1 cellular context compared by ENCODE assay signal in the genomic region with DNA sequence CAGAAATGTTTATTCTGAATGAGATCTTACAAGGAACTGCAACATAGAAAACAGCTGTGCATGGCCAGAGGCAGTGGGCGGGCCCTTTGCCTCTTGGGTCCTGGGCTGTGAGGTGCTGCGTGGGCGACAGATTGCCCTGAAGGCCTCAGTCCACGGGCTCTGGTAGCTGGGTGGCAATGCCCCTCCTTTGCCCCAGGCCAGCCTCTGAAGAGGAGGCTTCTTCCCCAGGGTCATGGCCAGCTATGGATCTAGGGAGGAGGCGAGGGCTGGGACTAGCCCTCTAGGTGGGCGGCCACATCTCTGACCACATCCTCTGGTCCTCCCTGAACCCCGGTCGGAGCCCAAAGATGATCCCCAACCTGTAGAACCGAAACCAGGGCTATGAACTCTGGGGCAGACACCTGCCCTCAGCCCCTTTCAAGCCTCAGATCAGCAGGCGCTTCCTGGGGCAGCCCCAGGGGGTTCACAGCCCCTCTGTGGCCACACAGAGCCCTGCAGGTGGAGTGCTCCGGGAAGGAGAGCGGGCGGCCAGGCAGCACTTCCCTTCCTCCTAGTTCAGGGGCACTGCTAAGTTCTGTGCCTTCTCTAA.
TF ChIP-seq lines count a peak whose summit lies in the region.

No MANE protein-coding gene starts in this region.

TF ChIP-seq in K562, 482 proteins besides CTCF, POLR2A, EP300 and RAD21:
- TF ChIP-seq POLR2G (IDR thresholded peaks at IDR 0.05; ENCODE audit: low read depth, low read length) (peak; percentile 51), ZNF561 (CRISPR knock-in tag; conservative IDR thresholded peaks at IDR 0.05) (no peak), EGR1 (conservative IDR thresholded peaks at IDR 0.05) (peak; percentile 66), TSHZ1 (CRISPR knock-in tag; IDR thresholded peaks at IDR 0.05) (no peak), ZNF277 (CRISPR knock-in tag; IDR thresholded peaks at IDR 0.05; ENCODE audit: borderline replicate concordance) (no peak), ASH1L (IDR thresholded peaks at IDR 0.05; ENCODE audit: borderline replicate concordance, low read depth, partially characterized antibody) (no peak), PATZ1 (CRISPR knock-in tag; IDR thresholded peaks at IDR 0.05; ENCODE audit: borderline replicate concordance) (no peak), MAX (CRISPR knock-in tag; IDR thresholded peaks at IDR 0.05) (0 out of 2 replicates have a peak, but pooled peaks have one; percentile 20), BDP1 (IDR thresholded peaks at IDR 0.05; ENCODE audit: insufficient read depth, insufficient read length) (no peak), ZBTB7A (IDR thresholded peaks at IDR 0.05; ENCODE audit: borderline replicate concordance, control insufficient read depth, low read depth, low read length) (peak; percentile 71; the same call in 1 of the 2 replicates), TFAP4 (CRISPR knock-in tag; IDR thresholded peaks at IDR 0.05; ENCODE audit: borderline replicate concordance) (peak; percentile 59), DACH1 (IDR thresholded peaks at IDR 0.05; ENCODE audit: partially characterized antibody) (peak; percentile 8), NFE2 (IDR thresholded peaks at IDR 0.05; ENCODE audit: low read depth) (no peak), GABPA (tag; conservative IDR thresholded peaks at IDR 0.05; ENCODE audit: low read depth) (no peak), ZBED1 (IDR thresholded peaks at IDR 0.05) (no peak), TAF15 (IDR thresholded peaks at IDR 0.05; ENCODE audit: low read depth, low read length) (no peak), SMAD3 (CRISPR knock-in tag; conservative IDR thresholded peaks at IDR 0.05) (no peak), ZNF263 (CRISPR knock-in tag; IDR thresholded peaks at IDR 0.05; ENCODE audit: borderline replicate concordance) (peak; percentile 82), DPF2 (IDR thresholded peaks at IDR 0.05) (no peak), ZNF77 (CRISPR knock-in tag; IDR thresholded peaks at IDR 0.05) (no peak), MYC (IDR thresholded peaks at IDR 0.05; ENCODE audit: low read depth, low read length) (no peak), MYC (CRISPR knock-in tag; IDR thresholded peaks at IDR 0.05; ENCODE audit: borderline replicate concordance, low read depth) (peak; percentile 20; the same call in 1 of the 2 replicates), NR2C1 (IDR thresholded peaks at IDR 0.05) (no peak), NR2C1 (tag; IDR thresholded peaks at IDR 0.05) (no peak), POLR2AphosphoS5 (IDR thresholded peaks at IDR 0.05; ENCODE audit: control insufficient read depth, insufficient read depth, low read depth, low read length) (no peak)
- TF ChIP-seq, protein P1, sequence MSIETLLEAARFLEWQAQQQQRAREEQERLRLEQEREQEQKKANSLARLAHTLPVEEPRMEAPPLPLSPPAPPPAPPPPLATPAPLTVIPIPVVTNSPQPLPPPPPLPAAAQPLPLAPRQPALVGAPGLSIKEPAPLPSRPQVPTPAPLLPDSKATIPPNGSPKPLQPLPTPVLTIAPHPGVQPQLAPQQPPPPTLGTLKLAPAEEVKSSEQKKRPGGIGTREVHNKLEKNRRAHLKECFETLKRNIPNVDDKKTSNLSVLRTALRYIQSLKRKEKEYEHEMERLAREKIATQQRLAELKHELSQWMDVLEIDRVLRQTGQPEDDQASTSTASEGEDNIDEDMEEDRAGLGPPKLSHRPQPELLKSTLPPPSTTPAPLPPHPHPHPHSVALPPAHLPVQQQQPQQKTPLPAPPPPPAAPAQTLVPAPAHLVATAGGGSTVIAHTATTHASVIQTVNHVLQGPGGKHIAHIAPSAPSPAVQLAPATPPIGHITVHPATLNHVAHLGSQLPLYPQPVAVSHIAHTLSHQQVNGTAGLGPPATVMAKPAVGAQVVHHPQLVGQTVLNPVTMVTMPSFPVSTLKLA (conservative IDR thresholded peaks at IDR 0.05) = no peak
